ENCODE assay signal across 10 cellular contexts in the genomic region with DNA sequence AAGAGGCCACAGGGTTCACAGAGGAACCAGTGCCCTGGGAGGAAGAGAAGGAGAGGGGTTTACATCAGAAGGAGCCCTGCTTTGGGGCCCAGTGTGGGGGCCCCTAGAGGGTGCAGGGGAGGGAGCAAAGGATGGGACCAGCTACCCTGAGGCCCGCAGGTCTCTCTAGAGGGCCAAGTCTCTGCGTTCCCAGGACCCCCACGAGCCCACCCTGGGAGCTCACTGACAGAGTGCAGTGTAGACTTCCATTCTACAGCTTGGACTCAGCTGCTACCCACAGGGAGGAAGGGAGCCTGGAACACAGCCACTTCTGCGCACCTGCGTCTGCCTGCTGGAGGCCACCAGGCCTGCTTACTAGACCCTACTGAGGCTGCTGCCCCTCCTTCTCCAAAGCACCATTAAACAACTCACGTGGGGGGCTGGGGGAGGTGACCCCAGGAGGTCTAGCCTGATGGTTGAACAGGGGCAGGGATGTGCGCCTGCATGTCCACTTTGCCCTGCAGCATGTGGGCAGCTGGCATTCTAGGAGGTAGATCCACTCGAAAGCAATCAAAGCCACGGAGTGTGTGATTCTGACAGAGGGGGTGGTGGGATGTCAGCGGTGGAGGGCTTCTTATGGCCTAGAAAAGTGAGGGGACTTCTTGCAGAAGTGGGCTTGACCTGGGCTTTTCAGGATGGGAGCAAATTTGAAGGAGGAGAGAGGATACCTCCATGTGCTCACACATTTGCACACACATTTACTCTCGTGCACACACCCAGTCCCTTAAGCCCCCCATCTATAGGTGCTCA.
DNase-seq lines count a peak whose midpoint lies in the region; ATAC-seq and TF ChIP-seq lines count a peak whose summit lies in the region.
"Had no signal": no experiment of that assay in that cellular context is flagged by ENCODE, and none has a peak within 500 bp of the region (broad histone marks: within the 10 kb centered on the region; RNA-seq: fewer than 3 reads in every experiment).

No MANE protein-coding gene starts in this region.

- peak overlapping the region; percentile 97 for H3K27ac Mint-ChIP-seq in activated CD4-positive, alpha-beta T cell treated with anti-CD3 and anti-CD28 coated beads, Interleukin-2, amount 10 ng/mL, durations not matched to agents 7 days and 5 days

- H2AFZ ChIP-seq in OCI-LY7 (ENCODE audit: low read length): peak overlapping the region; percentile 49; the same call in 1 of the 2 replicates

- POLR2A ChIA-PET in activated CD4-positive, alpha-beta T cell treated with anti-CD3 and anti-CD28 coated beads, Interleukin-2, amount 10 ng/mL, durations not matched to agents 7 days and 5 days (lab: Charles Lee): interaction anchor here (1.3 kb wide), 1 partner anchor 86 kb away, joined by 4 read pairs; no protein-coding TSS in a partner anchor
- POLR2A ChIA-PET in OCI-LY7 (lab: Charles Lee): interaction anchor here (0.8 to 2.5 kb wide), 6 partner anchors 29 to 85 kb away, joined by 3 to 11 read pairs (median 3); no protein-coding TSS in a partner anchor

- H3K36me3 ChIP-seq in OCI-LY7 (ENCODE audit: insufficient read depth, low read length) (no peaks in the 10 kb centered on the region), esophagus (ENCODE audit: control insufficient read depth in 2 of 2, insufficient read depth in 2 of 2, low read length in 1 of 2) (peaks cover 0 to 3% of the 10 kb centered on the region in 2 donors), spleen (no peaks in the 10 kb centered on the region)
- H3K36me3 ChIP-seq: cardiac muscle cell had no signal

- no peak overlapping the region for H3K4me3 ChIP-seq in OCI-LY7 (ENCODE audit: low read depth, low read length, poor library complexity, severe bottlenecking)
- H3K4me3 ChIP-seq in esophagus (ENCODE audit: low read depth in 1 of 2, low read length in 2 of 2): no peak overlapping the region
- peak overlapping the region in 1 of 8 donors; percentile 8 for H3K4me3 ChIP-seq in spleen
- H3K4me3 ChIP-seq: cardiac muscle cell had no signal

- TF ChIP-seq CTCF in OCI-LY7 (conservative IDR thresholded peaks at IDR 0.05; ENCODE audit: low read length) (no peak), spleen (IDR thresholded peaks at IDR 0.05 in 8 of 11, conservative IDR thresholded peaks at IDR 0.05 in 3 of 11) (no peak)

- peak overlapping the region; percentile 61 for H3K4me3 Mint-ChIP-seq in activated CD4-positive, alpha-beta T cell treated with anti-CD3 and anti-CD28 coated beads, Interleukin-2, amount 10 ng/mL, durations not matched to agents 7 days and 5 days

- 72 to 77% methylated on average over 11 of the region's 11 CpGs for WGBS in esophagus, 2 donors
- WGBS in spleen, 5 donors: 53 to 73% (median 58%) methylated on average over 9 to 11 of the region's 11 CpGs

- no peaks in the 10 kb centered on the region for H3K9me3 ChIP-seq in OCI-LY7 (ENCODE audit: low read length)
- no peaks in the 10 kb centered on the region for H3K9me3 ChIP-seq in esophagus (ENCODE audit: control insufficient read depth in 2 of 2, insufficient read depth in 1 of 2, low read depth in 1 of 2, low read length in 1 of 2)
- no peaks in the 10 kb centered on the region for H3K9me3 ChIP-seq in spleen

- no peaks in the 10 kb centered on the region for H3K27me3 ChIP-seq in esophagus (ENCODE audit: control insufficient read depth in 1 of 2, insufficient read depth in 2 of 2, low read length in 2 of 2)
- H3K27me3 ChIP-seq in spleen (replicated peaks in 1 of 7): no peaks in the 10 kb centered on the region
- H3K27me3 ChIP-seq: cardiac muscle cell had no signal

- peak overlapping the region; percentile 93 for H3K27ac ChIP-seq in OCI-LY7 (ENCODE audit: low read depth, low read length, poor library complexity, severe bottlenecking)
- H3K27ac ChIP-seq in esophagus (ENCODE audit: low read depth in 2 of 2, low read length in 1 of 2): peak overlapping the region; percentile 45 to 48
- H3K27ac ChIP-seq in spleen: peak overlapping the region; percentile 68 to 99 (median 94)
- H3K27ac ChIP-seq: cardiac muscle cell had no signal

- ATAC-seq in GM18870 (IDR thresholded peaks at IDR 0.05; ENCODE audit: unreplicated experiment) (no peak), sciatic nerve (no peak), HG02571 (IDR thresholded peaks at IDR 0.05; ENCODE audit: unreplicated experiment) (no peak)

- H3K4me1 ChIP-seq in OCI-LY7 (ENCODE audit: insufficient read depth, low read length, poor library complexity, severe bottlenecking) (peaks cover 79% of the 10 kb centered on the region), esophagus (ENCODE audit: control insufficient read depth in 2 of 2, insufficient read depth in 2 of 2, low read length in 1 of 2) (peaks cover 6 to 29% of the 10 kb centered on the region in 2 donors), spleen (peaks cover 65 to 100% (median 91%) of the 10 kb centered on the region in 6 donors)

- CTCF ChIA-PET in activated CD4-positive, alpha-beta T cell treated with anti-CD3 and anti-CD28 coated beads, Interleukin-2, amount 10 ng/mL, durations not matched to agents 7 days and 5 days (lab: Charles Lee): interaction anchor here (0.9 to 24.4 kb wide), 5 partner anchors 9 to 160 kb away, joined by 3 to 525 read pairs (median 6); a partner anchor contains a TSS
- CTCF ChIA-PET in OCI-LY7 (lab: Charles Lee; ENCODE audit: unreplicated experiment): interaction anchor here (0.6 to 0.7 kb wide), 3 partner anchors 32 to 93 kb away, joined by 3 to 6 read pairs (median 4); no protein-coding TSS in a partner anchor

- H3K4me1 Mint-ChIP-seq in activated CD4-positive, alpha-beta T cell treated with anti-CD3 and anti-CD28 coated beads, Interleukin-2, amount 10 ng/mL, durations not matched to agents 7 days and 5 days: peaks cover 92% of the 10 kb centered on the region

- BruUV-seq in OCI-LY7 (replicated peaks; lab: Mats Ljungman, UMichigan): no TSS peak

- no peak for TF ChIP-seq POLR2A in spleen (IDR thresholded peaks at IDR 0.05)

- H3K9me2 ChIP-seq in OCI-LY7 (ENCODE audit: insufficient read depth, low read length): no peaks in the 10 kb centered on the region

- no peaks in the 10 kb centered on the region for H3K27me3 Mint-ChIP-seq in activated CD4-positive, alpha-beta T cell treated with anti-CD3 and anti-CD28 coated beads, Interleukin-2, amount 10 ng/mL, durations not matched to agents 7 days and 5 days

- H3K9me3 Mint-ChIP-seq in activated CD4-positive, alpha-beta T cell treated with anti-CD3 and anti-CD28 coated beads, Interleukin-2, amount 10 ng/mL, durations not matched to agents 7 days and 5 days: no peaks in the 10 kb centered on the region

- no peaks in the 10 kb centered on the region for H3K79me2 ChIP-seq in OCI-LY7 (ENCODE audit: insufficient read depth, low read depth, low read length)

- DNase-seq in activated CD4-positive, alpha-beta T cell treated with anti-CD3 and anti-CD28 coated beads, Interleukin-2, amount 10 ng/mL, durations not matched to agents 7 days and 5 days: no peak
- no peak for DNase-seq in activated CD4-positive, alpha-beta T cell treated with anti-CD3 and anti-CD28 coated beads for 48 hours
- DNase-seq in OCI-LY7 (ENCODE audit: low spot score) (peak; percentile 60), spleen (peak; percentile 80), sciatic nerve (ENCODE audit: low spot score) (no peak)
- DNase-seq: NCI-H1105 had no signal

- H3K36me3 Mint-ChIP-seq in activated CD4-positive, alpha-beta T cell treated with anti-CD3 and anti-CD28 coated beads, Interleukin-2, amount 10 ng/mL, durations not matched to agents 7 days and 5 days (ENCODE audit: low read depth): peaks cover 14% of the 10 kb centered on the region

- intact Hi-C loops in OCI-LY7 (cut with micrococcal nuclease; ENCODE audit: unreplicated experiment): no loop called here
- intact Hi-C loops in spleen (cut with DNase I; ENCODE audit: low total_unique reads): no loop called here
- intact Hi-C loops in sciatic nerve (cut with DNase I): loop anchor here (10.0 kb wide), 1 partner anchor 89 kb away; a partner anchor contains a TSS

- peak overlapping the region; percentile 47 for H3K4me2 ChIP-seq in OCI-LY7 (ENCODE audit: low read length)

- H4K20me1 ChIP-seq in OCI-LY7 (ENCODE audit: insufficient read depth, low read length): no peaks in the 10 kb centered on the region

Comparison
In these comparisons a context has a peak if more than half of its experiments do, and no peak if none do; other contexts are left out.
1. DNase-seq: peak in OCI-LY7 (single experiment) and spleen (single experiment); none in activated CD4-positive, alpha-beta T cell treated with anti-CD3 and anti-CD28 coated beads, Interleukin-2, amount 10 ng/mL, durations not matched to agents 7 days and 5 days (single experiment), activated CD4-positive, alpha-beta T cell treated with anti-CD3 and anti-CD28 coated beads for 48 hours (single experiment) and sciatic nerve (single experiment).
2. Peak in every context shown above with its lines, with median percentiles within 50 percentile points of each other: H3K27ac ChIP-seq.